15 cellular contexts compared by ENCODE assay signal in the genomic region with DNA sequence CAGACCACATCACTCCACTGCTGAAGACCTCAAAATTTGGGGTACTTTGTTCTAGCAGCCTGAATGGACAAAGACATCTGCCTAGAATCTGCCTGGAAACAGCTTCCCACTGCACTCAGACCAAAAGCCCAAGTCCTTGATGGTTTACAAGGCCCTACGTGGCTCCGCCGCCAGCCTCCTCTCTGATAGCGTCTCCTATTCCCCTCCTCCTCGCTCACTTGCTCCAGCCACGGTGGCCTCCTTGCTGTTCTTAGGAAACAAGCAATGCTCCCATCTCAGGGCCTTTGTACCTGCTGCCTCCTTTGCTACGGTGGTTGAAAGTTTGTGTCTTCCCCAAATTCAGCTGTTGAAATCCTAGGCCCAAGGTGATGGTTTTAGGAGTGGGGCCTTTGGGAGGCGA. TPM values are rescaled to one million over a fixed set of nuclear protein-coding genes. Genes with fewer than 3 reads are reported as not detected.
"Had no signal": no experiment of that assay in that cellular context is flagged by ENCODE, and none has a peak within 500 bp of the region (broad histone marks: within the 10 kb centered on the region; RNA-seq: fewer than 3 reads in every experiment).

No MANE protein-coding gene starts in this region.

- H3K9me3 Mint-ChIP-seq: activated T-cell treated with anti-CD3 and anti-CD28 coated beads, Interleukin-2, amount 50 U/mL, for 4 hours; naive thymus-derived CD4-positive, alpha-beta T cell; stimulated activated naive B cell treated with anti-CD40 and anti-IgM and Interleukin-4, amounts not matched to agents 10 μg/mL and 1 μg/mL and 100 μg/mL, for 72 hours; T-cell had no signal

- H3K27me3 ChIP-seq: dorsolateral prefrontal cortex, hepatocyte, tibial nerve had no signal

- H3K27ac ChIP-seq: dorsolateral prefrontal cortex, hepatocyte, left lung, tibial nerve had no signal

- H3K4me1 ChIP-seq: left lung had no signal

- DNase-seq: activated gamma-delta T cell treated with Interleukin-2 at 50 U/mL for 16 hours; activated T-cell treated with anti-CD3 and anti-CD28 coated beads, Interleukin-2, amount 50 U/mL, for 4 hours; mucosa of descending colon; naive thymus-derived CD4-positive, alpha-beta T cell; stimulated activated CD4-positive, alpha-beta T cell treated with anti-CD3 and anti-CD28 coated beads, Interleukin-15, amount 100 ng/mL, for 24 hours; stimulated activated CD4-positive, alpha-beta T cell treated with anti-CD3 and anti-CD28 coated beads, Interleukin-4, amount 100 ng/mL, for 1 hour; stimulated activated naive B cell treated with anti-CD40 and anti-IgM and Interleukin-4, amounts not matched to agents 10 μg/mL and 1 μg/mL and 100 μg/mL, for 72 hours; T-helper 9 cell had no signal

- H3K4me3 Mint-ChIP-seq: activated naive CD8-positive, alpha-beta T cell; activated T-cell treated with anti-CD3 and anti-CD28 coated beads, Interleukin-2, amount 50 U/mL, for 4 hours; stimulated activated naive B cell treated with anti-CD40 and anti-IgM and Interleukin-4, amounts not matched to agents 10 μg/mL and 1 μg/mL and 100 μg/mL, for 72 hours; T-cell had no signal

- H3K4me3 ChIP-seq: dorsolateral prefrontal cortex, hepatocyte, left lung, mucosa of descending colon, tibial nerve had no signal

- H3K4me1 Mint-ChIP-seq: naive thymus-derived CD4-positive, alpha-beta T cell; stimulated activated naive B cell treated with anti-CD40 and anti-IgM and Interleukin-4, amounts not matched to agents 10 μg/mL and 1 μg/mL and 100 μg/mL, for 72 hours; T-cell had no signal

- H3K27ac Mint-ChIP-seq: activated naive CD8-positive, alpha-beta T cell; naive thymus-derived CD4-positive, alpha-beta T cell; stimulated activated naive B cell treated with anti-CD40 and anti-IgM and Interleukin-4, amounts not matched to agents 10 μg/mL and 1 μg/mL and 100 μg/mL, for 72 hours; T-cell had no signal

- H3K36me3 Mint-ChIP-seq: activated naive CD8-positive, alpha-beta T cell; naive thymus-derived CD4-positive, alpha-beta T cell; stimulated activated naive B cell treated with anti-CD40 and anti-IgM and Interleukin-4, amounts not matched to agents 10 μg/mL and 1 μg/mL and 100 μg/mL, for 72 hours; T-cell had no signal

- H3K36me3 ChIP-seq: left lung, tibial nerve had no signal

- H3K9me3 ChIP-seq: left lung, mucosa of descending colon, SK-N-SH, tibial nerve had no signal

- ATAC-seq: activated T-cell treated with anti-CD3 and anti-CD28 coated beads, Interleukin-2, amount 50 U/mL, for 4 hours; left lung; mucosa of descending colon; naive thymus-derived CD4-positive, alpha-beta T cell; stimulated activated naive B cell treated with anti-CD40 and anti-IgM and Interleukin-4, amounts not matched to agents 10 μg/mL and 1 μg/mL and 100 μg/mL, for 72 hours; T-cell had no signal

RNA-seq across cellular contexts. Expression of a gene that starts 34.7 kb away (rescaled TPM):
- polyA plus RNA-seq: naive thymus-derived CD4-positive, alpha-beta T cell had no signal
